ENCODE assay signal across 8 cellular contexts in the genomic region with DNA sequence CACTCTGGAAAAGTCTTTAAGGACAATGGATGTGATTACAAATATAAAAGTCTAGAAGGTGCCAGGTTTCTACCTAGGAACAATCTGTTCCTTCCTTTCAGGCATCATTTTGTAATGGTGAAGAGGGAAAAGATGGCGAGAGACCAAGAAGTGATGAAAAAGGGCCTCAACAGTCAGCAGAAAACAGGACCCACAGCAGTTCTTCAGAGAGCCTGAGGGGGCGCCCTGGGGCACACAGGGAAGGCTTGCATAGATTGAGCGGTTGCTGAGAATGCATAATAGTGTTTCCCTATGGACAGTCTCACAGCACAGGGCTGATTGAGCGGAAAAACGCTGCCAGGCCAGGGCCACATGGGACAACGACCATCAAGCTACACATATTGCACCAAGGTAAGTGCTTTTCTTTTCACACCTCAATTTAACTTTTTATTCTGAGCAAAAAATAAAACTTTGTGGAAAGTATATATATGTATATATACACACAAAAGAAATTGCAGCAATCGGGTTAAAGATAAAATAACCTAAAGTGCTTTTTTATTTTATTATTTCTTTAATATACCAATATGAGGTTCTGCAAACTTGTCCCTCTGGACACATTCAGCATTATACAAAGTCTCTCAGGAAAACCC. TPM values are rescaled to one million over a fixed set of nuclear protein-coding genes. Genes with fewer than 3 reads are reported as not detected.
DNase-seq lines count a peak whose midpoint lies in the region; ATAC-seq, FAIRE-seq and TF ChIP-seq lines count a peak whose summit lies in the region.

No MANE protein-coding gene starts in this region.

- H3K27me3 Mint-ChIP-seq in MCF 10A (ENCODE audit: insufficient read depth, unreplicated experiment) = no peaks in the 10 kb centered on the region

- FAIRE-seq in H54 (lab: Jason Lieb, UNC) = peak; percentile 20

- peaks cover 59% of the 10 kb centered on the region for H3K36me3 Mint-ChIP-seq in MCF 10A (ENCODE audit: insufficient read depth, unreplicated experiment)

- peak overlapping the region; percentile 40 for H3K4me3 Mint-ChIP-seq in MCF 10A (ENCODE audit: unreplicated experiment)

- DNase-seq in AML-193 (lab: John Stamatoyannopoulos, UW) = peak; percentile 73 to 82
- peak; percentile 65 for DNase-seq in H54 (ENCODE audit: insufficient read length, low spot score)
- peak; percentile 90 for DNase-seq in NCI-H2227 (lab: John Stamatoyannopoulos, UW; ENCODE audit: unreplicated experiment)
- peak; percentile 87 for DNase-seq in MCF 10A (ENCODE audit: unreplicated experiment)
- DNase-seq in iris pigment epithelial cell (ENCODE audit: low read depth) = peak; percentile 80
- peak; percentile 67 for DNase-seq in stimulated activated CD4-positive, alpha-beta T cell treated with anti-CD3 and anti-CD28 coated beads, Interleukin-4, amount 100 ng/mL, for 1 hour

- POLR2A ChIA-PET in MCF 10A (lab: Yijun Ruan, JAX) = interaction anchor here (0.6 to 1.6 kb wide), 2 partner anchors 15 to 51 kb away, joined by 3 to 5 read pairs; no protein-coding TSS in a partner anchor

- no peak overlapping the region for H3K27ac Mint-ChIP-seq in MCF 10A (ENCODE audit: low read depth, unreplicated experiment)

- no peak for ATAC-seq in GM21367 (IDR thresholded peaks at IDR 0.05; ENCODE audit: unreplicated experiment)

- intact Hi-C loops in MCF 10A (cut with micrococcal nuclease) = loop anchor here (1.0 to 10.0 kb wide), 3 partner anchors 48 to 164 kb away; partner anchors contain the start of gene MTF1

- CTCF ChIA-PET in MCF 10A (lab: Yijun Ruan, JAX) = interaction anchor here (1.0 kb wide), 1 partner anchor 15 kb away, joined by 3 read pairs; no protein-coding TSS in a partner anchor

- H3K27ac ChIP-seq in VCaP = peak overlapping the region; percentile 95; the same call in 1 of the 2 replicates

- TF ChIP-seq CTCF in VCaP (conservative IDR thresholded peaks at IDR 0.05) = peak; percentile 80
- TF ChIP-seq CTCF in MCF 10A (IDR thresholded peaks at IDR 0.05; ENCODE audit: unreplicated experiment) = peak; percentile 80

- no TSS peak for BruUV-seq in MCF 10A (replicated peaks; lab: Mats Ljungman, UMichigan)

- peaks cover 10% of the 10 kb centered on the region for H3K4me1 Mint-ChIP-seq in MCF 10A (ENCODE audit: insufficient read depth, unreplicated experiment)

- TF ChIP-seq POLR2A in H54 (IDR thresholded peaks at IDR 0.05; ENCODE audit: low read depth, low read length) = no peak

- no peaks in the 10 kb centered on the region for H3K9me3 Mint-ChIP-seq in MCF 10A (ENCODE audit: unreplicated experiment)

RNA-seq across cellular contexts. Expression of gene YRDC, which starts 3.1 kb away (rescaled TPM):
- 40.4 and 41.5 TPM in 2 replicates for total RNA-seq in MCF 10A (2022)

RNA-seq across cellular contexts. Expression of gene C1orf122, which starts 3.6 kb away (rescaled TPM):
- 72.4 and 81.5 TPM in 2 replicates for total RNA-seq in MCF 10A (2022)

RNA-seq across cellular contexts. Expression of gene MANEAL, which starts 17.5 kb away (rescaled TPM):
- 11.6 and 12.3 TPM in 2 replicates for total RNA-seq in MCF 10A (2022)

RNA-seq across cellular contexts. Expression of gene EPHA10, which starts 46.2 kb away (rescaled TPM):
- total RNA-seq in MCF 10A (2022) = 0.74 and 1.0 TPM in 2 replicates

RNA-seq across cellular contexts. Expression of gene MTF1, which starts 48.3 kb away (rescaled TPM):
- total RNA-seq in MCF 10A (2022) = 28.4 and 34.7 TPM in 2 replicates
